In genomic region chr6:35064508-35065440, GRCh38 we compare ENCODE assay signal across 20 cellular contexts.
A peak's percentile ranks its signal among the peaks of the same experiment; 100 is the strongest.
DNase-seq lines count a peak whose midpoint lies in the region; ATAC-seq and TF ChIP-seq lines count a peak whose summit lies in the region.
"Had no signal": no experiment of that assay in that cellular context is flagged by ENCODE, and none has a peak within 500 bp of the region (broad histone marks: within the 10 kb centered on the region; RNA-seq: fewer than 3 reads in every experiment).

No MANE protein-coding gene starts in this region.

- peaks cover 19% of the 10 kb centered on the region for H3K36me3 ChIP-seq in WERI-Rb-1

- ATAC-seq in left ventricle myocardium superior (peak; percentile 36), GM21717 (IDR thresholded peaks at IDR 0.05; ENCODE audit: unreplicated experiment) (no peak), GM18873 (IDR thresholded peaks at IDR 0.05; ENCODE audit: low FRiP score, unreplicated experiment) (no peak)
- ATAC-seq: foreskin keratinocyte, left lung had no signal

- H3K4me3 Mint-ChIP-seq in CD14-positive monocyte: no peak overlapping the region
- no peak overlapping the region for H3K4me3 Mint-ChIP-seq in progenitor cell of endocrine pancreas (ENCODE audit: low read depth)
- H3K4me3 Mint-ChIP-seq: activated naive CD4-positive, alpha-beta T cell treated with anti-CD3 and anti-CD28 coated beads for 36 hours; naive B cell had no signal

- H3K36me3 Mint-ChIP-seq in CD14-positive monocyte (peaks cover 73 to 87% of the 10 kb centered on the region in 2 donors), progenitor cell of endocrine pancreas (ENCODE audit: insufficient read depth) (peaks cover 9% of the 10 kb centered on the region)

- H3K27me3 ChIP-seq in WERI-Rb-1 (ENCODE audit: insufficient read depth, low read depth, severe bottlenecking): no peaks in the 10 kb centered on the region
- H3K27me3 ChIP-seq: foreskin keratinocyte, left lung had no signal

- intact Hi-C loops in CD14-positive monocyte (cut with micrococcal nuclease) (loop anchor here in 1 of 2 donors (5.0 kb wide), 1 partner anchor 47 kb away; no protein-coding TSS in a partner anchor), left ventricle myocardium superior (cut with micrococcal nuclease) (loop anchor here (10.0 kb wide), 1 partner anchor 50 kb away; no protein-coding TSS in a partner anchor)

- H3K4me1 Mint-ChIP-seq in CD14-positive monocyte: no peaks in the 10 kb centered on the region
- no peaks in the 10 kb centered on the region for H3K4me1 Mint-ChIP-seq in progenitor cell of endocrine pancreas (ENCODE audit: low read depth)
- H3K4me1 Mint-ChIP-seq: naive B cell had no signal

- peak overlapping the region in 4 of 7 donors; percentile 16 to 77 (median 46) for H3K27ac Mint-ChIP-seq in CD14-positive monocyte
- H3K27ac Mint-ChIP-seq in progenitor cell of endocrine pancreas: peak overlapping the region; percentile 62
- H3K27ac Mint-ChIP-seq: activated naive CD4-positive, alpha-beta T cell treated with anti-CD3 and anti-CD28 coated beads for 36 hours had no signal

- H3K9me3 Mint-ChIP-seq in CD14-positive monocyte (no peaks in the 10 kb centered on the region), progenitor cell of endocrine pancreas (ENCODE audit: low read depth) (no peaks in the 10 kb centered on the region)
- H3K9me3 Mint-ChIP-seq: activated naive CD4-positive, alpha-beta T cell treated with anti-CD3 and anti-CD28 coated beads for 36 hours had no signal

- H3K27me3 Mint-ChIP-seq in CD14-positive monocyte (ENCODE audit: low read depth in 3 of 3) (no peaks in the 10 kb centered on the region), progenitor cell of endocrine pancreas (no peaks in the 10 kb centered on the region)
- H3K27me3 Mint-ChIP-seq: naive B cell had no signal

- TF ChIP-seq POLR2A in erythroblast (IDR thresholded peaks at IDR 0.05; ENCODE audit: low read length): no peak

- H3K9me3 ChIP-seq in WERI-Rb-1 (ENCODE audit: severe bottlenecking): no peaks in the 10 kb centered on the region
- H3K9me3 ChIP-seq: HAP-1, left lung had no signal

- H3K27ac ChIP-seq in WERI-Rb-1: no peak overlapping the region; the same call in 1 of the 2 replicates
- H3K27ac ChIP-seq: C4-2B, foreskin keratinocyte, left lung had no signal

- TF ChIP-seq CTCF in CD14-positive monocyte (IDR thresholded peaks at IDR 0.05) (no peak), WERI-Rb-1 (IDR thresholded peaks at IDR 0.05; ENCODE audit: low read depth, low read length) (peak; percentile 74), progenitor cell of endocrine pancreas (IDR thresholded peaks at IDR 0.05; ENCODE audit: unreplicated experiment) (no peak)

- H3K4me3 ChIP-seq in WERI-Rb-1 (ENCODE audit: low read depth, low read length): no peak overlapping the region
- H3K4me3 ChIP-seq: coronary artery, HAP-1, left lung had no signal

- DNase-seq in CD14-positive monocyte (ENCODE audit: low spot score) (no peak), WERI-Rb-1 (peak; percentile 62), left ventricle myocardium superior (no peak), progenitor cell of endocrine pancreas (ENCODE audit: low spot score, unreplicated experiment) (no peak), erythroblast (lab: John Stamatoyannopoulos, UW) (no peak)
- no peak for DNase-seq in stimulated activated CD4-positive, alpha-beta T cell treated with anti-CD3 and anti-CD28 coated beads, Interleukin-12 subunit alpha, Interleukin-12 subunit beta, amount 100 ng/mL, for 4 hours
- DNase-seq: activated CD4-positive, alpha-beta T cell treated with anti-CD3 and anti-CD28 coated beads, Interleukin-2, amount 50 U/mL, for 48 hours; activated naive CD4-positive, alpha-beta T cell treated with anti-CD3 and anti-CD28 coated beads for 36 hours; foreskin keratinocyte; KBM-7; left lung; MV-4-11; naive B cell; NCI-H187 treated with DMSO at 0.1 percent for 48 hours; RPMI8226 had no signal
